In genomic region chr19:54137913-54138776, GRCh38 we compare ENCODE assay signal across 6 cellular contexts. TPM values are rescaled to one million over a fixed set of nuclear protein-coding genes. Genes with fewer than 3 reads are reported as not detected.
DNase-seq lines count a peak whose midpoint lies in the region; ATAC-seq and TF ChIP-seq lines count a peak whose summit lies in the region.

No MANE protein-coding gene starts in this region.

- H3K36me3 ChIP-seq in neutrophil = peaks cover 10% of the 10 kb centered on the region

- TF ChIP-seq CTCF in cardiac fibroblast (IDR thresholded peaks at IDR 0.05; ENCODE audit: low read depth, low read length) (no peak), neutrophil (IDR thresholded peaks at IDR 0.05) (no peak)

- ATAC-seq in GM21528 (IDR thresholded peaks at IDR 0.05; ENCODE audit: low FRiP score, unreplicated experiment) = no peak

- H3K4me1 Mint-ChIP-seq in activated CD4-positive, alpha-beta T cell treated with anti-CD3 and anti-CD28 coated beads, Interleukin-2, amount 10 ng/mL, durations not matched to agents 24 days and 14 days = peaks cover 43% of the 10 kb centered on the region

- intact Hi-C loops in activated CD4-positive, alpha-beta T cell treated with anti-CD3 and anti-CD28 coated beads, Interleukin-2, amount 10 ng/mL, durations not matched to agents 24 days and 14 days (cut with micrococcal nuclease) = loop anchor here (1.0 kb wide), 6 partner anchors 21 to 326 kb away; partner anchors contain the start of genes LENG1, NDUFA3, PRPF31 and TFPT

- no peaks in the 10 kb centered on the region for H3K9me3 Mint-ChIP-seq in activated CD4-positive, alpha-beta T cell treated with anti-CD3 and anti-CD28 coated beads, Interleukin-2, amount 10 ng/mL, durations not matched to agents 24 days and 14 days

- H3K27me3 ChIP-seq in neutrophil = peaks cover 4% of the 10 kb centered on the region

- peak overlapping the region; percentile 67 to 85 for H3K4me3 ChIP-seq in cardiac fibroblast (replicated peaks in 1 of 2; ENCODE audit: low read depth in 2 of 2, low read length in 2 of 2)
- peak overlapping the region; percentile 76 to 99 for H3K4me3 ChIP-seq in neutrophil (ENCODE audit: low read depth in 1 of 2, low read length in 1 of 2)

- H3K4me1 ChIP-seq in neutrophil (ENCODE audit: control insufficient read depth in 1 of 2, insufficient read depth in 1 of 2, low read depth in 1 of 2, low read length in 1 of 2) = peaks cover 34 to 37% of the 10 kb centered on the region in 2 experiments

- peak overlapping the region; percentile 91 for H3K27ac ChIP-seq in neutrophil

- H3K36me3 Mint-ChIP-seq in activated CD4-positive, alpha-beta T cell treated with anti-CD3 and anti-CD28 coated beads, Interleukin-2, amount 10 ng/mL, durations not matched to agents 24 days and 14 days (ENCODE audit: low read depth) = peaks cover 18% of the 10 kb centered on the region

- peak overlapping the region; percentile 95 for H3K27ac Mint-ChIP-seq in activated CD4-positive, alpha-beta T cell treated with anti-CD3 and anti-CD28 coated beads, Interleukin-2, amount 10 ng/mL, durations not matched to agents 24 days and 14 days

- peak overlapping the region; percentile 85 for H3K4me3 Mint-ChIP-seq in activated CD4-positive, alpha-beta T cell treated with anti-CD3 and anti-CD28 coated beads, Interleukin-2, amount 10 ng/mL, durations not matched to agents 24 days and 14 days

- peak; percentile 83 for DNase-seq in activated CD4-positive, alpha-beta T cell treated with anti-CD3 and anti-CD28 coated beads, Interleukin-2, amount 10 ng/mL, durations not matched to agents 24 days and 14 days
- DNase-seq in activated CD4-positive, alpha-beta T cell treated with anti-CD3 and anti-CD28 coated beads for 1 hour = no peak
- DNase-seq in cardiac fibroblast (ENCODE audit: low read depth in 2 of 2) = peak in 1 of 2 donors; percentile 9
- no peak for DNase-seq in NCI-H2107 (lab: John Stamatoyannopoulos, UW)

- H3K9me3 ChIP-seq in neutrophil = no peaks in the 10 kb centered on the region

- no peaks in the 10 kb centered on the region for H3K27me3 Mint-ChIP-seq in activated CD4-positive, alpha-beta T cell treated with anti-CD3 and anti-CD28 coated beads, Interleukin-2, amount 10 ng/mL, durations not matched to agents 24 days and 14 days

RNA-seq across cellular contexts. Expression of gene CNOT3, which starts 0.6 kb away (rescaled TPM):
- total RNA-seq in activated CD4-positive, alpha-beta T cell treated with anti-CD3 and anti-CD28 coated beads, Interleukin-2, amount 10 ng/mL, durations not matched to agents 24 days and 14 days = 64.5 and 73.4 TPM in 2 replicates

RNA-seq across cellular contexts. Expression of gene LENG1, which starts 21.4 kb away (rescaled TPM):
- total RNA-seq in activated CD4-positive, alpha-beta T cell treated with anti-CD3 and anti-CD28 coated beads, Interleukin-2, amount 10 ng/mL, durations not matched to agents 24 days and 14 days = 4.6 and 5.7 TPM in 2 replicates

RNA-seq across cellular contexts. Expression of gene PRPF31, which starts 22.6 kb away (rescaled TPM):
- total RNA-seq in activated CD4-positive, alpha-beta T cell treated with anti-CD3 and anti-CD28 coated beads, Interleukin-2, amount 10 ng/mL, durations not matched to agents 24 days and 14 days = 110 and 115 TPM in 2 replicates

RNA-seq across cellular contexts. Expression of gene TFPT, which starts 22.7 kb away (rescaled TPM):
- total RNA-seq in activated CD4-positive, alpha-beta T cell treated with anti-CD3 and anti-CD28 coated beads, Interleukin-2, amount 10 ng/mL, durations not matched to agents 24 days and 14 days = 31.0 and 33.7 TPM in 2 replicates

RNA-seq across cellular contexts. Expression of gene TMC4, which starts 34.8 kb away (rescaled TPM):
- total RNA-seq in activated CD4-positive, alpha-beta T cell treated with anti-CD3 and anti-CD28 coated beads, Interleukin-2, amount 10 ng/mL, durations not matched to agents 24 days and 14 days = 0.54 and 1.1 TPM in 2 replicates
